Comparison of ENCODE assay signal across 13 cellular contexts in the genomic region with DNA sequence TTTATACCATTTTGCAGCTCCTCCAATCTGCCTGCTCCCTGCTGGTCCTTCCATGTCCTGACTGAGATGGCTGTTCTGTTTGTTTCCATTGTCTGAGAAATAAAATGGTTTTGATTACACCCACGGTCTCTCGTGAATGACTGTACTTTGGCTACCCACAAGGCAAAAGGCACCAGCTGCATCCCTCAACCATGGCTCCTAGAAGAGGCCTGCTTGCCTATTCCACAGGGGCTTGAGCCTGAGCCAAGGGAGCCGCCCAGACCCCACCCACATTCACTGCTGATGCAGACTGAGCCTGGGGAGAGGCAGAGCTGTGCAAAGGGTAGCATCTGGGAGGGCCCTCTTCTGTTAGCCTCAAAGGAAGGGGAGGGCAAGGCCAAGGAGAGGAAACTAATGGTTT. TPM values are rescaled to one million over a fixed set of nuclear protein-coding genes. Genes with fewer than 3 reads are reported as not detected.
DNase-seq lines count a peak whose midpoint lies in the region; ATAC-seq and TF ChIP-seq lines count a peak whose summit lies in the region.
"Had no signal": no experiment of that assay in that cellular context is flagged by ENCODE, and none has a peak within 500 bp of the region (broad histone marks: within the 10 kb centered on the region; RNA-seq: fewer than 3 reads in every experiment).

No MANE protein-coding gene starts in this region.

- no peak overlapping the region for H3K4me3 ChIP-seq in right atrium auricular region

- peaks cover 0 to 38% of the 10 kb centered on the region in 2 donors for H3K4me1 ChIP-seq in right atrium auricular region

- H3K27ac ChIP-seq in right atrium auricular region, result no peak overlapping the region
- H3K27ac ChIP-seq in temporal lobe (ENCODE audit: low read depth, low read length), result peak overlapping the region; percentile 28

- ATAC-seq in Right ventricle myocardium superior (ENCODE audit: poor library complexity), result peak; percentile 21
- no peak for ATAC-seq in GM18870 (IDR thresholded peaks at IDR 0.05; ENCODE audit: unreplicated experiment)
- no peak for ATAC-seq in HG02623 (IDR thresholded peaks at IDR 0.05; ENCODE audit: unreplicated experiment)
- ATAC-seq: CD8-positive, alpha-beta T cell had no signal

- intact Hi-C loops in Right ventricle myocardium superior (cut with DNase I), result no loop called here

- no peak for TF ChIP-seq CTCF in right atrium auricular region (IDR thresholded peaks at IDR 0.05)

- no peaks in the 10 kb centered on the region for H3K36me3 ChIP-seq in right atrium auricular region

- no peaks in the 10 kb centered on the region for H3K9me3 ChIP-seq in right atrium auricular region

- DNase-seq in Right ventricle myocardium superior, result no peak
- DNase-seq in right atrium auricular region (ENCODE audit: low spot score), result no peak
- peak; percentile 67 to 89 for DNase-seq in NCI-H446 (lab: John Stamatoyannopoulos, UW)
- peak; percentile 66 for DNase-seq in fibroblast of peridontal ligament (ENCODE audit: extremely low read depth)
- DNase-seq in activated gamma-delta T cell treated with Interleukin-2 at 50 U/mL for 16 hours, result no peak
- DNase-seq: CD8-positive, alpha-beta T cell; hippocampal formation; NCI-H774 had no signal

- no peaks in the 10 kb centered on the region for H3K27me3 ChIP-seq in right atrium auricular region

RNA-seq across cellular contexts. Expression of gene MARCHF4, which starts 31.1 kb away (rescaled TPM):
- total RNA-seq in Right ventricle myocardium superior (not detected), right atrium auricular region (under 1 TPM in 1 of 2 donors, not detected in 1; 0.08 TPM), temporal lobe (19.2 TPM)
- total RNA-seq: CD8-positive, alpha-beta T cell; subcutaneous adipose tissue; T-helper 1 cell treated with Interleukin-12 subunit alpha and Interleukin-12 subunit beta and Interleukin-4 antibody, amounts not matched to agents 30 ng/mL and 1 ng/mL, for 36 hours had no signal

Comparison
In these comparisons a context has a peak if more than half of its experiments do, and no peak if none do; other contexts are left out.
1. DNase-seq: peak in NCI-H446 (2 of 2) and fibroblast of peridontal ligament (single experiment); none in Right ventricle myocardium superior (single experiment), right atrium auricular region (single experiment) and activated gamma-delta T cell treated with Interleukin-2 at 50 U/mL for 16 hours (single experiment).
2. RNA of gene MARCHF4, which starts 31.1 kb away (total RNA-seq): 19.2 TPM in temporal lobe (single experiment); 0.08 TPM in right atrium auricular region and not detected in Right ventricle myocardium superior (single experiment); every median in the first group is over 10 times any median in the second.